Comparison of ENCODE assay signal across 6 cellular contexts in the genomic region with DNA sequence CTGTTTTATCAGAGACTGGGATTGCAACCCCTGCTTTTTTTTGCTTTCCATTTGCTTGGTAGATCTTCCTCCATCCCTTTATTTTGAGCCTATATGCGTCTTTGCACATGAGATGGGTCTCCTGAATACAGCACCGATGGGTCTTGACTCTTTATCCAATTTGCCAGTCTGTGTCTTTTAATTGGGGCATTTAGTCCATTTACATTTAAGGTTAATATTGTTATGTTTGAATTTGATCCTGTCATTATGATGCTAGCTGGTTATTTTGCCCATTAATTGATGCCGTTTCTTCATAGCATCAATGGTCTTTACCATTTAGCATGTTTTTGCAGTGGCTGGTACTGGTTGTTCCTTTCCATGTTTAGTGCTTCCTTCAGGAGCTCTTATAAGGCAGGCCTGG. TPM values are rescaled to one million over a fixed set of nuclear protein-coding genes. Genes with fewer than 3 reads are reported as not detected.
"Had no signal": no experiment of that assay in that cellular context is flagged by ENCODE, and none has a peak within 500 bp of the region (broad histone marks: within the 10 kb centered on the region; RNA-seq: fewer than 3 reads in every experiment).

No MANE protein-coding gene starts in this region.

RNA-seq across cellular contexts. Expression of gene ADAMTS14, which starts 29.0 kb away (rescaled TPM):
- total RNA-seq: activated naive CD4-positive, alpha-beta T cell treated with anti-CD3 and anti-CD28 coated beads for 36 hours; activated naive CD8-positive, alpha-beta T cell treated with anti-CD3 and anti-CD28 coated beads, Interleukin-2, amount 10 ng/mL, durations not matched to agents 7 days and 5 days had no signal

RNA-seq across cellular contexts. Expression of gene PRF1, which starts 40.7 kb away (rescaled TPM):
- total RNA-seq: bronchial epithelial cell, cardiac muscle cell, cerebellum, chondrocyte had no signal
- polyA plus RNA-seq: cardiac muscle cell had no signal
